ENCODE assay signal across 8 cellular contexts in genomic region chr4:118417800-118418199, GRCh38.
DNase-seq lines count a peak whose midpoint lies in the region; ATAC-seq and TF ChIP-seq lines count a peak whose summit lies in the region.
"Not testable (repeated sequence)": the region's sequence is repeated elsewhere in the genome, so short reads cannot be mapped to it uniquely, and the experiment has no call there.

No MANE protein-coding gene starts in this region.

- not testable (repeated sequence) for H4K20me1 ChIP-seq in GM23248 (ENCODE audit: insufficient read depth); SK-N-SH (ENCODE audit: insufficient read depth); neural progenitor cell (ENCODE audit: low read depth); smooth muscle cell (ENCODE audit: low read depth)

- not testable (repeated sequence) for H2BK15ac ChIP-seq in mesenchymal stem cell (ENCODE audit: low read depth, poor library complexity, severe bottlenecking)

- not testable (repeated sequence) for H3K4ac ChIP-seq in mesenchymal stem cell (ENCODE audit: low read depth in 1 of 2, low read length in 2 of 2)

- DNase-seq in GM23248; NB4 (ENCODE audit: low read depth); SK-N-SH; epithelial cell of prostate (ENCODE audit: low read depth, low spot score); mesenchymal stem cell; neural progenitor cell (ENCODE audit: low spot score); smooth muscle cell (lab: John Stamatoyannopoulos, UW; ENCODE audit: unreplicated experiment): not testable (repeated sequence)
- peak in 2 of 4 donors; percentile 2 to 23 for DNase-seq in body of pancreas

- not testable (repeated sequence) for H3K79me1 ChIP-seq in mesenchymal stem cell (replicated peaks; ENCODE audit: low read length, poor library complexity, severe bottlenecking)

- H2AFZ ChIP-seq in GM23248 = peak overlapping the region; percentile 25; the same call in 1 of the 2 replicates
- H2AFZ ChIP-seq in SK-N-SH (ENCODE audit: low read depth); mesenchymal stem cell (ENCODE audit: low read depth, low read length): not testable (repeated sequence)
- peak overlapping the region; percentile 53 for H2AFZ ChIP-seq in neural progenitor cell (replicated peaks)
- H2AFZ ChIP-seq in smooth muscle cell (ENCODE audit: low read depth) = peak overlapping the region; percentile 43

- not testable (repeated sequence) for H3F3A ChIP-seq in GM23248 (ENCODE audit: insufficient read depth); SK-N-SH (replicated peaks; ENCODE audit: insufficient read depth); neural progenitor cell (ENCODE audit: low read depth); smooth muscle cell (ENCODE audit: low read depth)

- not testable (repeated sequence) for H4K8ac ChIP-seq in mesenchymal stem cell (ENCODE audit: low read length)

- not testable (repeated sequence) for H3K4me3 Mint-ChIP-seq in neural progenitor cell

- H3K27ac Mint-ChIP-seq in neural progenitor cell = not testable (repeated sequence)

- 91 to 95% methylated on average over 5 of the region's 5 CpGs for WGBS in GM23248 (ENCODE audit: low coverage in 1 of 2, low lambda C conversion rate in 2 of 2, missing lambda C conversion rate in 2 of 2), 2 experiments
- 97% methylated on average over 5 of the region's 5 CpGs for WGBS in SK-N-SH (ENCODE audit: low lambda C conversion rate)
- 12% methylated on average over 5 of the region's 5 CpGs for WGBS in body of pancreas, 2 donors
- WGBS in mesenchymal stem cell = 91% methylated on average over 4 of the region's 5 CpGs
- WGBS in smooth muscle cell (ENCODE audit: low lambda C conversion rate) = 88% methylated on average over 5 of the region's 5 CpGs

- TF ChIP-seq POLR2A in NB4 (IDR thresholded peaks at IDR 0.05; ENCODE audit: extremely low read depth, insufficient read length); body of pancreas (IDR thresholded peaks at IDR 0.05): not testable (repeated sequence)

- not testable (repeated sequence) for TF ChIP-seq CTCF in NB4 (IDR thresholded peaks at IDR 0.05; ENCODE audit: low read depth, low read length); SK-N-SH (IDR thresholded peaks at IDR 0.05); body of pancreas (IDR thresholded peaks at IDR 0.05); neural progenitor cell (IDR thresholded peaks at IDR 0.05); smooth muscle cell (IDR thresholded peaks at IDR 0.05; ENCODE audit: borderline replicate concordance, insufficient read depth, poor library complexity, severe bottlenecking)

- intact Hi-C loops in body of pancreas (cut with DNase I) = not testable (repeated sequence)

- H3K27me3 ChIP-seq in GM23248 (replicated peaks; ENCODE audit: insufficient read depth); SK-N-SH (ENCODE audit: insufficient read depth); body of pancreas; mesenchymal stem cell (ENCODE audit: control insufficient read depth in 1 of 2, insufficient read depth in 1 of 2, low read length in 2 of 2); neural progenitor cell; smooth muscle cell (ENCODE audit: low read depth): not testable (repeated sequence)

- H3K23ac ChIP-seq in mesenchymal stem cell (ENCODE audit: low read length in 2 of 2) = not testable (repeated sequence)

- H4K91ac ChIP-seq in mesenchymal stem cell (ENCODE audit: low read length) = not testable (repeated sequence)

- not testable (repeated sequence) for TF ChIP-seq EP300 in SK-N-SH (IDR thresholded peaks at IDR 0.05; ENCODE audit: borderline replicate concordance in 1 of 2, low read depth in 1 of 2, low read length in 1 of 2)

- H3K36me3 Mint-ChIP-seq in neural progenitor cell = not testable (repeated sequence)

- H3K4me3 ChIP-seq in GM23248; SK-N-SH (ENCODE audit: low read depth in 2 of 2, low read length in 1 of 2); body of pancreas; mesenchymal stem cell (ENCODE audit: insufficient read depth in 1 of 2, low read depth in 1 of 2, low read length in 2 of 2); neural progenitor cell; smooth muscle cell: not testable (repeated sequence)
- peak overlapping the region; percentile 72 for H3K4me3 ChIP-seq in NB4 (ENCODE audit: low read depth, low read length)

- H3K4me2 ChIP-seq in GM23248 (ENCODE audit: unreplicated experiment) = peak overlapping the region; percentile 14
- H3K4me2 ChIP-seq in SK-N-SH; mesenchymal stem cell (ENCODE audit: low read length, poor library complexity, severe bottlenecking); neural progenitor cell: not testable (repeated sequence)
- H3K4me2 ChIP-seq in smooth muscle cell = peak overlapping the region; percentile 45

- H2AK5ac ChIP-seq in mesenchymal stem cell (ENCODE audit: low read length, severe bottlenecking) = not testable (repeated sequence)

- H3K9me3 ChIP-seq in GM23248 (ENCODE audit: low read depth); SK-N-SH; body of pancreas; mesenchymal stem cell (ENCODE audit: control insufficient read depth, low read length); neural progenitor cell (ENCODE audit: low read depth); smooth muscle cell (replicated peaks; ENCODE audit: low read depth): not testable (repeated sequence)

- peak; percentile 59 for ATAC-seq in body of pancreas

- not testable (repeated sequence) for H3K27me3 Mint-ChIP-seq in neural progenitor cell (ENCODE audit: insufficient read depth, low read depth)

- H3K27ac ChIP-seq in GM23248 = peak overlapping the region; percentile 62
- H3K27ac ChIP-seq in SK-N-SH (ENCODE audit: low read depth in 2 of 2, low read length in 1 of 2) = peak overlapping the region; percentile 28 to 60; a peak in 2 of 4 replicates
- not testable (repeated sequence) for H3K27ac ChIP-seq in body of pancreas; mesenchymal stem cell (ENCODE audit: low read length, poor library complexity, severe bottlenecking); neural progenitor cell
- H3K27ac ChIP-seq in epithelial cell of prostate = peak overlapping the region; percentile 74
- H3K27ac ChIP-seq in smooth muscle cell (ENCODE audit: low read depth) = peak overlapping the region; percentile 92

- not testable (repeated sequence) for H3K14ac ChIP-seq in mesenchymal stem cell (ENCODE audit: low read length in 2 of 2)

- not testable (repeated sequence) for H2BK12ac ChIP-seq in mesenchymal stem cell (ENCODE audit: low read length in 2 of 2)

- CTCF ChIA-PET in SK-N-SH (lab: Yijun Ruan, JAX) = not testable (repeated sequence)

- H2BK120ac ChIP-seq in mesenchymal stem cell (ENCODE audit: low read depth, low read length) = not testable (repeated sequence)

- not testable (repeated sequence) for H3K9me3 Mint-ChIP-seq in neural progenitor cell

- in situ Hi-C loops in GM23248 (cut with MboI) = not testable (repeated sequence)

- H3K4me1 Mint-ChIP-seq in neural progenitor cell = not testable (repeated sequence)

- H3K79me2 ChIP-seq in GM23248 (ENCODE audit: insufficient read depth); SK-N-SH (ENCODE audit: insufficient read depth); neural progenitor cell (ENCODE audit: low read depth); smooth muscle cell (ENCODE audit: low read depth): not testable (repeated sequence)

- POLR2A ChIA-PET in SK-N-SH (lab: Yijun Ruan, JAX) = not testable (repeated sequence)

- not testable (repeated sequence) for H3K18ac ChIP-seq in mesenchymal stem cell (ENCODE audit: low read depth in 1 of 2, low read length in 2 of 2)

- H3K4me1 ChIP-seq in GM23248 (ENCODE audit: insufficient read depth) = peaks cover 16% of the 10 kb centered on the region
- peaks cover 0 to 11% of the 10 kb centered on the region in 2 experiments; a peak in 1 of 4 replicates for H3K4me1 ChIP-seq in SK-N-SH (ENCODE audit: control insufficient read depth in 1 of 2, insufficient read depth in 2 of 2, low read depth in 1 of 2, low read length in 1 of 2)
- H3K4me1 ChIP-seq in body of pancreas; mesenchymal stem cell (ENCODE audit: control insufficient read depth, insufficient read depth, low read depth, low read length); neural progenitor cell: not testable (repeated sequence)
- peaks cover 12% of the 10 kb centered on the region for H3K4me1 ChIP-seq in smooth muscle cell (ENCODE audit: low read depth)

- H3K36me3 ChIP-seq in GM23248 (ENCODE audit: low read depth); SK-N-SH (replicated peaks in 1 of 2; ENCODE audit: control insufficient read depth in 1 of 2, insufficient read depth in 2 of 2, low read length in 1 of 2); body of pancreas (replicated peaks in 1 of 2; ENCODE audit: insufficient read depth in 1 of 2, low read depth in 2 of 2); mesenchymal stem cell (ENCODE audit: control insufficient read depth in 1 of 2, insufficient read depth in 2 of 2, low read depth in 1 of 2, low read length in 2 of 2); neural progenitor cell; smooth muscle cell (ENCODE audit: low read depth): not testable (repeated sequence)

- not testable (repeated sequence) for TF ChIP-seq RAD21 in SK-N-SH (IDR thresholded peaks at IDR 0.05; ENCODE audit: low read length)

- H3K9ac ChIP-seq in GM23248, SK-N-SH, neural progenitor cell: not testable (repeated sequence)
- H3K9ac ChIP-seq in mesenchymal stem cell (ENCODE audit: low read length) = peak overlapping the region; percentile 65
- H3K9ac ChIP-seq in smooth muscle cell (ENCODE audit: low read depth) = peak overlapping the region; percentile 43

- not testable (repeated sequence) for H2BK5ac ChIP-seq in mesenchymal stem cell (ENCODE audit: low read depth, low read length, poor library complexity, severe bottlenecking)

- H3K9me2 ChIP-seq in GM23248 (ENCODE audit: insufficient read depth); SK-N-SH: not testable (repeated sequence)
